In genomic region chr12:104627231-104627974, GRCh38 we compare ENCODE assay signal across 1 cellular context.
TF ChIP-seq lines count a peak whose summit lies in the region.

No MANE protein-coding gene starts in this region.

TF ChIP-seq in SK-N-SH, 30 proteins besides CTCF, POLR2A, EP300 and RAD21 (continued from another document):
- TF ChIP-seq, protein P1, sequence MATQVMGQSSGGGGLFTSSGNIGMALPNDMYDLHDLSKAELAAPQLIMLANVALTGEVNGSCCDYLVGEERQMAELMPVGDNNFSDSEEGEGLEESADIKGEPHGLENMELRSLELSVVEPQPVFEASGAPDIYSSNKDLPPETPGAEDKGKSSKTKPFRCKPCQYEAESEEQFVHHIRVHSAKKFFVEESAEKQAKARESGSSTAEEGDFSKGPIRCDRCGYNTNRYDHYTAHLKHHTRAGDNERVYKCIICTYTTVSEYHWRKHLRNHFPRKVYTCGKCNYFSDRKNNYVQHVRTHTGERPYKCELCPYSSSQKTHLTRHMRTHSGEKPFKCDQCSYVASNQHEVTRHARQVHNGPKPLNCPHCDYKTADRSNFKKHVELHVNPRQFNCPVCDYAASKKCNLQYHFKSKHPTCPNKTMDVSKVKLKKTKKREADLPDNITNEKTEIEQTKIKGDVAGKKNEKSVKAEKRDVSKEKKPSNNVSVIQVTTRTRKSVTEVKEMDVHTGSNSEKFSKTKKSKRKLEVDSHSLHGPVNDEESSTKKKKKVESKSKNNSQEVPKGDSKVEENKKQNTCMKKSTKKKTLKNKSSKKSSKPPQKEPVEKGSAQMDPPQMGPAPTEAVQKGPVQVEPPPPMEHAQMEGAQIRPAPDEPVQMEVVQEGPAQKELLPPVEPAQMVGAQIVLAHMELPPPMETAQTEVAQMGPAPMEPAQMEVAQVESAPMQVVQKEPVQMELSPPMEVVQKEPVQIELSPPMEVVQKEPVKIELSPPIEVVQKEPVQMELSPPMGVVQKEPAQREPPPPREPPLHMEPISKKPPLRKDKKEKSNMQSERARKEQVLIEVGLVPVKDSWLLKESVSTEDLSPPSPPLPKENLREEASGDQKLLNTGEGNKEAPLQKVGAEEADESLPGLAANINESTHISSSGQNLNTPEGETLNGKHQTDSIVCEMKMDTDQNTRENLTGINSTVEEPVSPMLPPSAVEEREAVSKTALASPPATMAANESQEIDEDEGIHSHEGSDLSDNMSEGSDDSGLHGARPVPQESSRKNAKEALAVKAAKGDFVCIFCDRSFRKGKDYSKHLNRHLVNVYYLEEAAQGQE (IDR thresholded peaks at IDR 0.05; ENCODE audit: low read depth, low read length): no peak
- no peak for TF ChIP-seq TAF1 (IDR thresholded peaks at IDR 0.05; ENCODE audit: borderline replicate concordance, low read depth, low read length)
- TF ChIP-seq, protein P2, sequence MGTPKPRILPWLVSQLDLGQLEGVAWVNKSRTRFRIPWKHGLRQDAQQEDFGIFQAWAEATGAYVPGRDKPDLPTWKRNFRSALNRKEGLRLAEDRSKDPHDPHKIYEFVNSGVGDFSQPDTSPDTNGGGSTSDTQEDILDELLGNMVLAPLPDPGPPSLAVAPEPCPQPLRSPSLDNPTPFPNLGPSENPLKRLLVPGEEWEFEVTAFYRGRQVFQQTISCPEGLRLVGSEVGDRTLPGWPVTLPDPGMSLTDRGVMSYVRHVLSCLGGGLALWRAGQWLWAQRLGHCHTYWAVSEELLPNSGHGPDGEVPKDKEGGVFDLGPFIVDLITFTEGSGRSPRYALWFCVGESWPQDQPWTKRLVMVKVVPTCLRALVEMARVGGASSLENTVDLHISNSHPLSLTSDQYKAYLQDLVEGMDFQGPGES (IDR thresholded peaks at IDR 0.05; ENCODE audit: low read depth, low read length): no peak
